Comparison of ENCODE assay signal across 33 cellular contexts in genomic region chr4:174598800-174599199, GRCh38.
"Had no signal": no experiment of that assay in that cellular context is flagged by ENCODE, and none has a peak within 500 bp of the region (broad histone marks: within the 10 kb centered on the region; RNA-seq: fewer than 3 reads in every experiment).

No MANE protein-coding gene starts in this region.

- H3K36me3 ChIP-seq: adrenal gland, ascending aorta, brain microvascular endothelial cell, breast epithelium, cardiac muscle cell had no signal

- FAIRE-seq: astrocyte, bronchial epithelial cell had no signal

- H3K27me3 ChIP-seq: adrenal gland, ascending aorta, body of pancreas, brain microvascular endothelial cell, breast epithelium, cardiac muscle cell had no signal

- ATAC-seq: activated naive CD4-positive, alpha-beta T cell treated with anti-CD3 and anti-CD28 coated beads, Interleukin-2, amount 50 U/mL, for 72 hours; activated naive CD8-positive, alpha-beta T cell treated with anti-CD3 and anti-CD28 coated beads, Interleukin-2, amount 50 U/mL, for 24 hours; activated T-cell treated with anti-CD3 and anti-CD28 coated beads, Interleukin-2, amount 50 U/mL, for 4 hours; activated T-cell treated with anti-CD3 and anti-CD28 coated beads, Interleukin-2, amount 50 U/mL, for 72 hours; activated T-helper 17 cell treated with anti-CD3 and anti-CD28 coated beads, Interleukin-2, amount 50 U/mL, for 72 hours; body of pancreas had no signal

- H3K4me3 ChIP-seq: adrenal gland, ascending aorta, body of pancreas, breast epithelium, cardiac muscle cell had no signal

- H3K9me3 ChIP-seq: adrenal gland, ascending aorta, body of pancreas, breast epithelium had no signal

- DNase-seq: activated effector memory CD4-positive, alpha-beta T cell treated with anti-CD3 and anti-CD28 coated beads, Interleukin-2, amount 50 U/mL, for 16 hours; activated effector memory CD4-positive, alpha-beta T cell treated with Interleukin-2 at 50 U/mL for 16 hours; activated gamma-delta T cell; activated gamma-delta T cell treated with Interleukin-2 at 50 U/mL for 16 hours; activated naive CD4-positive, alpha-beta T cell; activated naive CD4-positive, alpha-beta T cell treated with anti-CD3 and anti-CD28 coated beads for 36 hours; activated naive CD4-positive, alpha-beta T cell treated with anti-CD3 and anti-CD28 coated beads, Interleukin-2, amount 10 ng/mL, durations not matched to agents 7 days and 5 days; activated naive CD4-positive, alpha-beta T cell treated with anti-CD3 and anti-CD28 coated beads, Interleukin-2, amount 50 U/mL, for 16 hours; activated naive CD4-positive, alpha-beta T cell treated with Interleukin-2 at 50 U/mL for 16 hours; activated naive CD8-positive, alpha-beta T cell treated with anti-CD3 and anti-CD28 coated beads for 36 hours; activated naive CD8-positive, alpha-beta T cell treated with anti-CD3 and anti-CD28 coated beads, Interleukin-2, amount 10 ng/mL, durations not matched to agents 7 days and 5 days; activated naive CD8-positive, alpha-beta T cell treated with anti-CD3 and anti-CD28 coated beads, Interleukin-2, amount 50 U/mL, for 24 hours; activated T-cell treated with anti-CD3 and anti-CD28 coated beads, Interleukin-2, amount 50 U/mL, for 24 hours; activated T-cell treated with anti-CD3 and anti-CD28 coated beads, Interleukin-2, amount 50 U/mL, for 4 hours; activated T-cell treated with anti-CD3 and anti-CD28 coated beads, Interleukin-2, amount 50 U/mL, for 48 hours; activated T-cell treated with anti-CD3 and anti-CD28 coated beads, Interleukin-2, amount 50 U/mL, for 72 hours; adrenal gland; amniotic stem cell; amygdala; anterior cingulate cortex; aorta; body of pancreas; brain microvascular endothelial cell; caudate nucleus; central memory CD4-positive, alpha-beta T cell; cerebellar nuclear complex had no signal

- H3K4me1 ChIP-seq: adrenal gland, ascending aorta, body of pancreas, breast epithelium had no signal

- H3K27ac ChIP-seq: adrenal gland, ascending aorta, body of pancreas, brain microvascular endothelial cell, breast epithelium, cardiac muscle cell had no signal
